In genomic region chr14:100389497-100390104, GRCh38 we compare ENCODE assay signal across 21 cellular contexts. TPM values are rescaled to one million over a fixed set of nuclear protein-coding genes. Genes with fewer than 3 reads are reported as not detected.
DNase-seq lines count a peak whose midpoint lies in the region; ATAC-seq, FAIRE-seq and TF ChIP-seq lines count a peak whose summit lies in the region.
"Had no signal": no experiment of that assay in that cellular context is flagged by ENCODE, and none has a peak within 500 bp of the region (broad histone marks: within the 10 kb centered on the region; RNA-seq: fewer than 3 reads in every experiment).

No MANE protein-coding gene starts in this region.

- H3K27ac Mint-ChIP-seq in brain = peak overlapping the region in 3 of 5 experiments; percentile 30 to 82 (median 63)
- H3K27ac Mint-ChIP-seq: activated CD8-positive, alpha-beta T cell treated with anti-CD3 and anti-CD28 coated beads, Interleukin-2, amount 10 ng/mL, durations not matched to agents 7 days and 5 days; endodermal cell had no signal

- H3K36me3 Mint-ChIP-seq in brain = no peaks in the 10 kb centered on the region

- H3K36me3 ChIP-seq in pancreas (no peaks in the 10 kb centered on the region), vagina (no peaks in the 10 kb centered on the region)
- H3K36me3 ChIP-seq: esophagus muscularis mucosa, gastrocnemius medialis, SJCRH30 had no signal

- ATAC-seq in left lobe of liver (peak; percentile 88), pancreas (peak; percentile 84 to 92 (median 88)), GM21423 (IDR thresholded peaks at IDR 0.05; ENCODE audit: unreplicated experiment) (no peak)
- ATAC-seq: activated CD8-positive, alpha-beta T cell treated with anti-CD3 and anti-CD28 coated beads, Interleukin-2, amount 10 ng/mL, durations not matched to agents 7 days and 5 days; gastrocnemius medialis had no signal

- H3K27ac ChIP-seq in pancreas = peak overlapping the region in 2 of 4 donors; percentile 65 to 78
- peak overlapping the region; percentile 15 for H3K27ac ChIP-seq in vagina
- H3K27ac ChIP-seq: esophagus muscularis mucosa, gastrocnemius medialis, SJCRH30 had no signal

- H3K4me1 ChIP-seq in pancreas (peaks cover 8 to 15% (median 14%) of the 10 kb centered on the region in 3 donors), vagina (peaks cover 53% of the 10 kb centered on the region)

- no peaks in the 10 kb centered on the region for H3K9me3 Mint-ChIP-seq in brain
- H3K9me3 Mint-ChIP-seq: endodermal cell had no signal

- H3K4me3 Mint-ChIP-seq in brain = no peak overlapping the region
- H3K4me3 Mint-ChIP-seq: activated CD8-positive, alpha-beta T cell treated with anti-CD3 and anti-CD28 coated beads, Interleukin-2, amount 10 ng/mL, durations not matched to agents 7 days and 5 days; endodermal cell had no signal

- H3K4me3 ChIP-seq in pancreas = no peak overlapping the region
- no peak overlapping the region for H3K4me3 ChIP-seq in vagina
- H3K4me3 ChIP-seq: esophagus muscularis mucosa, gastrocnemius medialis, SJCRH30 had no signal

- H3K9me3 ChIP-seq in pancreas (no peaks in the 10 kb centered on the region), vagina (no peaks in the 10 kb centered on the region)
- H3K9me3 ChIP-seq: esophagus muscularis mucosa, gastrocnemius medialis, SJCRH30 had no signal

- 30 to 38% methylated on average over 12 of the region's 12 CpGs for WGBS in pancreas, 2 donors

- FAIRE-seq in pancreas (lab: Jason Lieb, UNC) = no peak
- FAIRE-seq: D721Med, HTR-8/SVneo had no signal

- intact Hi-C loops in pancreas (cut with DNase I) = loop anchor here in 1 of 3 donors (10.0 kb wide), 1 partner anchor 265 kb away; no protein-coding TSS in a partner anchor
- intact Hi-C loops in vagina (cut with DNase I) = loop anchor here (5.0 to 10.0 kb wide), 2 partner anchors 258 to 1235 kb away; no protein-coding TSS in a partner anchor

- H3K4me1 Mint-ChIP-seq in brain = peaks cover 98% of the 10 kb centered on the region

- no peak for TF ChIP-seq POLR2A in vagina (IDR thresholded peaks at IDR 0.05)

- H3K27me3 ChIP-seq in pancreas (no peaks in the 10 kb centered on the region), vagina (no peaks in the 10 kb centered on the region)
- H3K27me3 ChIP-seq: esophagus muscularis mucosa, gastrocnemius medialis, SJCRH30 had no signal

- no peak for TF ChIP-seq CTCF in brain (conservative IDR thresholded peaks at IDR 0.05)
- TF ChIP-seq CTCF in pancreas (IDR thresholded peaks at IDR 0.05) = no peak
- TF ChIP-seq CTCF in vagina (IDR thresholded peaks at IDR 0.05) = no peak

- H3K27me3 Mint-ChIP-seq in brain = no peaks in the 10 kb centered on the region

- DNase-seq in left lobe of liver (ENCODE audit: low spot score) = peak; percentile 86
- peak in 5 of 6 donors; percentile 75 to 79 (median 76) for DNase-seq in pancreas
- no peak for DNase-seq in vagina (ENCODE audit: extremely low spot score in 2 of 2)
- no peak for DNase-seq in activated effector memory CD4-positive, alpha-beta T cell treated with anti-CD3 and anti-CD28 coated beads, Interleukin-2, amount 50 U/mL, for 16 hours
- no peak for DNase-seq in activated gamma-delta T cell treated with Interleukin-2 at 50 U/mL for 16 hours
- DNase-seq: activated CD8-positive, alpha-beta T cell treated with anti-CD3 and anti-CD28 coated beads, Interleukin-2, amount 10 ng/mL, durations not matched to agents 7 days and 5 days; activated naive CD4-positive, alpha-beta T cell; cortex of kidney; endodermal cell; gastrocnemius medialis; hypothalamus; KG1; NCI-H524 treated with DMSO at 0.1 percent for 48 hours; SJCRH30; stimulated activated CD4-positive, alpha-beta T cell treated with anti-CD3 and anti-CD28 coated beads, Interleukin-2, amount 100 ng/mL, for 24 hours; T-helper 1 cell had no signal

RNA-seq across cellular contexts. Expression of gene WDR25, which starts 13.3 kb away (rescaled TPM):
- polyA plus RNA-seq in brain (ENCODE audit: insufficient read depth, low read depth, low replicate concordance) (22.8 TPM), pancreas (1 to 10 TPM; 6.3 to 8.9 TPM)
- total RNA-seq in left lobe of liver (5.0 TPM), pancreas (1 to 10 TPM; 4.1 to 7.7 (median 6.3) TPM), vagina (4.2 TPM)

Comparison
In these comparisons a context has a peak if more than half of its experiments do, and no peak if none do; other contexts are left out.
1. DNase-seq: peak in left lobe of liver (single experiment) and pancreas (5 of 6); none in vagina (0 of 2), activated effector memory CD4-positive, alpha-beta T cell treated with anti-CD3 and anti-CD28 coated beads, Interleukin-2, amount 50 U/mL, for 16 hours (single experiment) and activated gamma-delta T cell treated with Interleukin-2 at 50 U/mL for 16 hours (single experiment).